2 cellular contexts compared by ENCODE assay signal in the genomic region with DNA sequence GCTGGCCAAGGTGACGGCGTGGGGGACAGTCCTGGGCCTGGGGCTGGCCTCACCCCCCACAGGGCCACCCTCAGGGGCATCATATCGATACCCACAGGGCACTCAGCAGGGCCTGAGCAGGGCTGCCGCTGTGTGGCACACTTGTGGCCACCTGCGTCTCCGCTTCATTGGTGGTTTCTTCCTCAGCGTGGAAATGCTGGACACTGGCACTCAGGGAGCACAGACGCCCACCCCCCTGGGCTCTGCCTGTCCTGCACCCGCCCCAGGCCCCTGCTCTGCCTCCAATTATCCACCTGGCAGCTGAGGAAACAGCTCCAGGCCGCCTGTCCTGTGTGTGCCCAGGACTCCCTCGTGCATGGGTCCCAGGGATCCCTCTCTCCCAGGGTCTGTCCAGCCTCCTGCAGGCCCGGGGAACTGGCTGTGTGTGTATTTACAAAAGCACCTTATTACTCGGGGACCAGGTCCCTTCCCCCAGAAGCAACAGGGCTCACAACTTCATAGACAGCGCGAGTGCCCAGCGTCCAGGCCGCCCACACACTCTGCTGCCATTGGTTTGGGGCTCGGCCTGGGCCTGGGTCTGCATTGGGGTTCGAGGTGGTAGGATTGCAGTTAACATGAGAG.
TF ChIP-seq lines count a peak whose summit lies in the region.

No MANE protein-coding gene starts in this region.

TF ChIP-seq in HepG2, 621 proteins besides CTCF, POLR2A, EP300 and RAD21:
- TF ChIP-seq JARID2 (CRISPR knock-in tag; IDR thresholded peaks at IDR 0.05; ENCODE audit: insufficient replicate concordance) (no peak), ZNF549 (CRISPR knock-in tag; IDR thresholded peaks at IDR 0.05) (no peak), PAF1 (CRISPR knock-in tag; IDR thresholded peaks at IDR 0.05) (no peak), TSC22D2 (CRISPR knock-in tag; IDR thresholded peaks at IDR 0.05; ENCODE audit: borderline replicate concordance) (no peak), ZMAT3 (CRISPR knock-in tag; conservative IDR thresholded peaks at IDR 0.05) (no peak), ZNF547 (CRISPR knock-in tag; IDR thresholded peaks at IDR 0.05) (no peak), ZSCAN22 (CRISPR knock-in tag; IDR thresholded peaks at IDR 0.05) (no peak), IKZF1 (IDR thresholded peaks at IDR 0.05) (no peak), ZNF589 (CRISPR knock-in tag; conservative IDR thresholded peaks at IDR 0.05) (no peak)
- TF ChIP-seq, protein P1, sequence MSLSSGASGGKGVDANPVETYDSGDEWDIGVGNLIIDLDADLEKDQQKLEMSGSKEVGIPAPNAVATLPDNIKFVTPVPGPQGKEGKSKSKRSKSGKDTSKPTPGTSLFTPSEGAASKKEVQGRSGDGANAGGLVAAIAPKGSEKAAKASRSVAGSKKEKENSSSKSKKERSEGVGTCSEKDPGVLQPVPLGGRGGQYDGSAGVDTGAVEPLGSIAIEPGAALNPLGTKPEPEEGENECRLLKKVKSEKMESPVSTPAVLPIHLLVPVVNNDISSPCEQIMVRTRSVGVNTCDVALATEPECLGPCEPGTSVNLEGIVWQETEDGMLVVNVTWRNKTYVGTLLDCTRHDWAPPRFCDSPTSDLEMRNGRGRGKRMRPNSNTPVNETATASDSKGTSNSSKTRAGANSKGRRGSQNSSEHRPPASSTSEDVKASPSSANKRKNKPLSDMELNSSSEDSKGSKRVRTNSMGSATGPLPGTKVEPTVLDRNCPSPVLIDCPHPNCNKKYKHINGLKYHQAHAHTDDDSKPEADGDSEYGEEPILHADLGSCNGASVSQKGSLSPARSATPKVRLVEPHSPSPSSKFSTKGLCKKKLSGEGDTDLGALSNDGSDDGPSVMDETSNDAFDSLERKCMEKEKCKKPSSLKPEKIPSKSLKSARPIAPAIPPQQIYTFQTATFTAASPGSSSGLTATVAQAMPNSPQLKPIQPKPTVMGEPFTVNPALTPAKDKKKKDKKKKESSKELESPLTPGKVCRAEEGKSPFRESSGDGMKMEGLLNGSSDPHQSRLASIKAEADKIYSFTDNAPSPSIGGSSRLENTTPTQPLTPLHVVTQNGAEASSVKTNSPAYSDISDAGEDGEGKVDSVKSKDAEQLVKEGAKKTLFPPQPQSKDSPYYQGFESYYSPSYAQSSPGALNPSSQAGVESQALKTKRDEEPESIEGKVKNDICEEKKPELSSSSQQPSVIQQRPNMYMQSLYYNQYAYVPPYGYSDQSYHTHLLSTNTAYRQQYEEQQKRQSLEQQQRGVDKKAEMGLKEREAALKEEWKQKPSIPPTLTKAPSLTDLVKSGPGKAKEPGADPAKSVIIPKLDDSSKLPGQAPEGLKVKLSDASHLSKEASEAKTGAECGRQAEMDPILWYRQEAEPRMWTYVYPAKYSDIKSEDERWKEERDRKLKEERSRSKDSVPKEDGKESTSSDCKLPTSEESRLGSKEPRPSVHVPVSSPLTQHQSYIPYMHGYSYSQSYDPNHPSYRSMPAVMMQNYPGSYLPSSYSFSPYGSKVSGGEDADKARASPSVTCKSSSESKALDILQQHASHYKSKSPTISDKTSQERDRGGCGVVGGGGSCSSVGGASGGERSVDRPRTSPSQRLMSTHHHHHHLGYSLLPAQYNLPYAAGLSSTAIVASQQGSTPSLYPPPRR (CRISPR knock-in tag; IDR thresholded peaks at IDR 0.05; ENCODE audit: borderline replicate concordance) = no peak
- TF ChIP-seq, protein P2, sequence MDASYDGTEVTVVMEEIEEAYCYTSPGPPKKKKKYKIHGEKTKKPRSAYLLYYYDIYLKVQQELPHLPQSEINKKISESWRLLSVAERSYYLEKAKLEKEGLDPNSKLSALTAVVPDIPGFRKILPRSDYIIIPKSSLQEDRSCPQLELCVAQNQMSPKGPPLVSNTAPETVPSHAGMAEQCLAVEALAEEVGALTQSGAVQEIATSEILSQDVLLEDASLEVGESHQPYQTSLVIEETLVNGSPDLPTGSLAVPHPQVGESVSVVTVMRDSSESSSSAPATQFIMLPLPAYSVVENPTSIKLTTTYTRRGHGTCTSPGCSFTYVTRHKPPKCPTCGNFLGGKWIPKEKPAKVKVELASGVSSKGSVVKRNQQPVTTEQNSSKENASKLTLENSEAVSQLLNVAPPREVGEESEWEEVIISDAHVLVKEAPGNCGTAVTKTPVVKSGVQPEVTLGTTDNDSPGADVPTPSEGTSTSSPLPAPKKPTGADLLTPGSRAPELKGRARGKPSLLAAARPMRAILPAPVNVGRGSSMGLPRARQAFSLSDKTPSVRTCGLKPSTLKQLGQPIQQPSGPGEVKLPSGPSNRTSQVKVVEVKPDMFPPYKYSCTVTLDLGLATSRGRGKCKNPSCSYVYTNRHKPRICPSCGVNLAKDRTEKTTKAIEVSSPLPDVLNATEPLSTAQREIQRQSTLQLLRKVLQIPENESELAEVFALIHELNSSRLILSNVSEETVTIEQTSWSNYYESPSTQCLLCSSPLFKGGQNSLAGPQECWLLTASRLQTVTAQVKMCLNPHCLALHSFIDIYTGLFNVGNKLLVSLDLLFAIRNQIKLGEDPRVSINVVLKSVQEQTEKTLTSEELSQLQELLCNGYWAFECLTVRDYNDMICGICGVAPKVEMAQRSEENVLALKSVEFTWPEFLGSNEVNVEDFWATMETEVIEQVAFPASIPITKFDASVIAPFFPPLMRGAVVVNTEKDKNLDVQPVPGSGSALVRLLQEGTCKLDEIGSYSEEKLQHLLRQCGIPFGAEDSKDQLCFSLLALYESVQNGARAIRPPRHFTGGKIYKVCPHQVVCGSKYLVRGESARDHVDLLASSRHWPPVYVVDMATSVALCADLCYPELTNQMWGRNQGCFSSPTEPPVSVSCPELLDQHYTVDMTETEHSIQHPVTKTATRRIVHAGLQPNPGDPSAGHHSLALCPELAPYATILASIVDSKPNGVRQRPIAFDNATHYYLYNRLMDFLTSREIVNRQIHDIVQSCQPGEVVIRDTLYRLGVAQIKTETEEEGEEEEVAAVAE (CRISPR knock-in tag; IDR thresholded peaks at IDR 0.05; ENCODE audit: borderline replicate concordance) = no peak

TF ChIP-seq in H1, 55 proteins besides CTCF, POLR2A, EP300 and RAD21:
- TF ChIP-seq FOSL1 (IDR thresholded peaks at IDR 0.05; ENCODE audit: insufficient read depth, low read depth, low read length) = no peak
- TF ChIP-seq GABPA (IDR thresholded peaks at IDR 0.05; ENCODE audit: borderline replicate concordance, insufficient read depth, low read length) = no peak
- TF ChIP-seq YY1 (IDR thresholded peaks at IDR 0.05; ENCODE audit: low read depth, low read length) = no peak
- no peak for TF ChIP-seq NANOG (IDR thresholded peaks at IDR 0.05; ENCODE audit: insufficient read depth, low read depth, low read length, poor library complexity, severe bottlenecking)
- no peak for TF ChIP-seq JUN (IDR thresholded peaks at IDR 0.05; ENCODE audit: low read depth, low read length)
- TF ChIP-seq ASH2L (IDR thresholded peaks at IDR 0.05; ENCODE audit: low read length) = no peak
- no peak for TF ChIP-seq EZH2 (IDR thresholded peaks at IDR 0.05; ENCODE audit: low read depth, low read length, severe bottlenecking)
- TF ChIP-seq KDM1A (IDR thresholded peaks at IDR 0.05; ENCODE audit: borderline replicate concordance, low read length) = no peak
